8 cellular contexts compared by ENCODE assay signal in the genomic region with DNA sequence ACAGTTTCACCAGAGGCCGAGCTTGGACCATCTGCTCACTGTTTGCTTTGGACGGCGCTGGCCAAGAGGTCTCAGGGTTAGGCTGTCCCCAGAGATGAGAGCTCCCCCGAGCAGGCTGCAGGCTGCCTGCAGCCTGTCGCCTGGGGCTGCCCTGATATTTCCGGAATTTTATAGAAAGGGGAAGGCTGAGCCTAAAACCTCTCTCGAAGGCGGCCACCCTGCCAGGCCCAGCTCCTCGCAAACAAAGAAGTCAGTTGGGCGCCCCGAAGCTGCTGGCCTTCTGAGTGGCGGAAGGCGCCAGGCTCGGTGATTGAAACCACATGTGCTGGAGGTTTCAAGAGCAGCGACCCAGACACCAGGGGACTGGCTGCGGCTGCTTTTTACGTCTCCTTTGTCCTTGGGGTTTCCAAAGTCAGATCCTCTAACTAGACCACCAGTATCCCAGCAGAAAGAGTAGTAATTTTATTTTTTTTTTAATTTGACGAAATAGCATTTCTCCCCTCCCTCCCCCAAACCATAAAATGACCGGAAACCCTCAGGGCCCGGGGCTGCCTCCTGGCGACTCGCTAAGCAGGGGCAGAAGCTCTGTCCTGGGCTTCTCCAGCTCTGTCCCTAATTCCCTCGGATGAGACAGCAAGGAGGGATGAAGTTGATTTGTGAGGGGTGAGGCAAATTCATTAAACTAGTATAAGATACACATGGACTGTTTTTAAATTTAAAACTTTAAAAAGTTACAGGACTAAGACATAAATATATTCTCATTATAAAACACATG. TPM values are rescaled to one million over a fixed set of nuclear protein-coding genes. Genes with fewer than 3 reads are reported as not detected.
A peak's percentile ranks its signal among the peaks of the same experiment; 100 is the strongest.
DNase-seq lines count a peak whose midpoint lies in the region; ATAC-seq and TF ChIP-seq lines count a peak whose summit lies in the region.

No MANE protein-coding gene starts in this region.

- no peaks in the 10 kb centered on the region for H3K9me3 ChIP-seq in neuronal stem cell (replicated peaks in 1 of 2; ENCODE audit: control insufficient read depth in 2 of 2, insufficient read depth in 1 of 2, low read depth in 1 of 2, low read length in 2 of 2)
- no peaks in the 10 kb centered on the region for H3K9me3 ChIP-seq in prostate gland

- intact Hi-C loops in CD14-positive monocyte (cut with micrococcal nuclease) (no loop called here), prostate gland (cut with DNase I) (no loop called here)

- no peak overlapping the region for H3K27ac ChIP-seq in neuronal stem cell (replicated peaks; ENCODE audit: low read length)
- H3K27ac ChIP-seq in prostate gland = no peak overlapping the region

- peaks cover 0 to 2% (median 0%) of the 10 kb centered on the region in 7 donors for H3K9me3 Mint-ChIP-seq in CD14-positive monocyte

- H2BK12ac ChIP-seq in neuronal stem cell (ENCODE audit: low read length) = no peak overlapping the region

- no peak overlapping the region for H2AK5ac ChIP-seq in neuronal stem cell (ENCODE audit: low read depth, low read length)

- H4K91ac ChIP-seq in neuronal stem cell (ENCODE audit: low read depth, low read length, poor library complexity) = no peak overlapping the region

- H3K4me2 ChIP-seq in neuronal stem cell (ENCODE audit: insufficient read depth, low read length, poor library complexity, severe bottlenecking) = no peak overlapping the region

- no peak for TF ChIP-seq POLR2A in prostate gland (IDR thresholded peaks at IDR 0.05)

- H3K4me3 ChIP-seq in neuronal stem cell (ENCODE audit: low read length in 2 of 2) (no peak overlapping the region), prostate gland (no peak overlapping the region)

- H3K27me3 ChIP-seq in neuronal stem cell (ENCODE audit: control insufficient read depth in 3 of 3, insufficient read depth in 3 of 3, low read depth in 1 of 3, low read length in 3 of 3) (no peaks in the 10 kb centered on the region), prostate gland (replicated peaks; ENCODE audit: insufficient read depth) (no peaks in the 10 kb centered on the region)

- TF ChIP-seq CTCF in CD14-positive monocyte (IDR thresholded peaks at IDR 0.05) (no peak), prostate gland (IDR thresholded peaks at IDR 0.05) (no peak)

- H2BK5ac ChIP-seq in neuronal stem cell (ENCODE audit: low read length) = no peak overlapping the region

- no peaks in the 10 kb centered on the region for H3K36me3 Mint-ChIP-seq in CD14-positive monocyte

- no peak overlapping the region for H3K4ac ChIP-seq in neuronal stem cell (ENCODE audit: low read length)

- no peak overlapping the region for H3K14ac ChIP-seq in neuronal stem cell (ENCODE audit: low read length)

- H3K79me1 ChIP-seq in neuronal stem cell (ENCODE audit: low read depth, low read length) = no peaks in the 10 kb centered on the region

- H3K36me3 ChIP-seq in neuronal stem cell (replicated peaks in 1 of 2; ENCODE audit: control insufficient read depth in 2 of 2, insufficient read depth in 2 of 2, low read length in 2 of 2) (no peaks in the 10 kb centered on the region), prostate gland (no peaks in the 10 kb centered on the region)

- no peaks in the 10 kb centered on the region for H3K4me1 ChIP-seq in neuronal stem cell (ENCODE audit: control insufficient read depth in 2 of 2, insufficient read depth in 1 of 2, low read depth in 1 of 2, low read length in 2 of 2)
- H3K4me1 ChIP-seq in prostate gland (replicated peaks) = no peaks in the 10 kb centered on the region

- H4K8ac ChIP-seq in neuronal stem cell (ENCODE audit: low read depth, low read length) = no peak overlapping the region

- no CpG with 5 or more reads among the region's 23 CpGs for WGBS in neuronal stem cell (ENCODE audit: extremely low coverage in 2 of 2, insufficient read length in 2 of 2, insufficient replicate concordance in 1 of 2), 2 donors
- WGBS in prostate gland = 31% methylated on average over 23 of the region's 23 CpGs

- H3K23ac ChIP-seq in neuronal stem cell (ENCODE audit: low read depth, low read length, poor library complexity) = no peak overlapping the region

- peak overlapping the region; percentile 82 for H3K18ac ChIP-seq in neuronal stem cell (ENCODE audit: low read length)

- no peak overlapping the region for H2BK120ac ChIP-seq in neuronal stem cell (ENCODE audit: low read depth, low read length)

- H3K27ac Mint-ChIP-seq in CD14-positive monocyte = peak overlapping the region; percentile 35 to 84 (median 75)

- H3K4me3 Mint-ChIP-seq in CD14-positive monocyte = peak overlapping the region; percentile 69 to 84

- ATAC-seq in GM21390 (IDR thresholded peaks at IDR 0.05; ENCODE audit: unreplicated experiment) = no peak
- no peak for ATAC-seq in GM19455 (IDR thresholded peaks at IDR 0.05; ENCODE audit: unreplicated experiment)

- DNase-seq in CD14-positive monocyte (ENCODE audit: low spot score) (peak; percentile 63), NOMO-1 treated with dmso at 0.1 percent for 144 hours (lab: John Stamatoyannopoulos, UW; ENCODE audit: unreplicated experiment) (peak; percentile 68), foreskin melanocyte (peak; percentile 29), neuronal stem cell (ENCODE audit: low spot score) (peak; percentile 20), prostate gland (ENCODE audit: low spot score) (no peak), inferior parietal cortex (ENCODE audit: extremely low spot score) (no peak)

- no peak overlapping the region for H2BK15ac ChIP-seq in neuronal stem cell (ENCODE audit: low read length)

- no peak overlapping the region for H3K9ac ChIP-seq in neuronal stem cell (ENCODE audit: low read depth, low read length, poor library complexity)

- H3K4me1 Mint-ChIP-seq in CD14-positive monocyte = peaks cover 16% of the 10 kb centered on the region

- H2AFZ ChIP-seq in neuronal stem cell (ENCODE audit: low read length) = peak overlapping the region; percentile 92

- peaks cover 0 to 2% (median 1%) of the 10 kb centered on the region in 3 donors for H3K27me3 Mint-ChIP-seq in CD14-positive monocyte (ENCODE audit: low read depth in 3 of 3)

RNA-seq across cellular contexts. Expression of a gene that starts 57.4 kb away (rescaled TPM):
- polyA plus RNA-seq in CD14-positive monocyte = under 1 TPM in 1 of 2 donors, not detected in 1; 0.33 TPM
- polyA plus RNA-seq in neuronal stem cell (2013, experiment 1 of 2) = 3.4 TPM
- 3.4 TPM for polyA plus RNA-seq in neuronal stem cell (2013, experiment 2 of 2)
- 10 to 100 TPM in 1 of 2 donors, 1 to 10 TPM in 1; 5.0 to 10.7 TPM for total RNA-seq in prostate gland

Comparison
In these comparisons a context has a peak if more than half of its experiments do, and no peak if none do; other contexts are left out.
1. DNase-seq: peak in CD14-positive monocyte (single experiment), NOMO-1 treated with dmso at 0.1 percent for 144 hours (single experiment), foreskin melanocyte (single experiment) and neuronal stem cell (single experiment); none in prostate gland (single experiment) and inferior parietal cortex (single experiment).